Comparison of ENCODE assay signal across 14 cellular contexts in genomic region chr17:36524428-36524876, GRCh38. TPM values are rescaled to one million over a fixed set of nuclear protein-coding genes. Genes with fewer than 3 reads are reported as not detected.
A peak's percentile ranks its signal among the peaks of the same experiment; 100 is the strongest.
DNase-seq lines count a peak whose midpoint lies in the region; ATAC-seq and TF ChIP-seq lines count a peak whose summit lies in the region.
"Had no signal": no experiment of that assay in that cellular context is flagged by ENCODE, and none has a peak within 500 bp of the region (broad histone marks: within the 10 kb centered on the region; RNA-seq: fewer than 3 reads in every experiment).

No MANE protein-coding gene starts in this region.

- CTCF ChIA-PET in IMR-90 (lab: Yijun Ruan, JAX): no interaction called here

- POLR2A ChIA-PET in IMR-90 (lab: Charles Lee; ENCODE audit: unreplicated experiment): no interaction called here

- H3K27ac ChIP-seq in IMR-90 (ENCODE audit: insufficient read depth, low read length): no peak overlapping the region
- no peak overlapping the region for H3K27ac ChIP-seq in body of pancreas
- H3K27ac ChIP-seq: brain microvascular endothelial cell, ovary had no signal

- H3K27me3 ChIP-seq in IMR-90 (ENCODE audit: control insufficient read depth, insufficient read depth, low read length) (no peaks in the 10 kb centered on the region), body of pancreas (no peaks in the 10 kb centered on the region)
- H3K27me3 ChIP-seq: brain microvascular endothelial cell, ovary had no signal

- DNase-seq in activated T-cell treated with anti-CD3 and anti-CD28 coated beads for 48 hours (ENCODE audit: low read depth): peak; percentile 4
- DNase-seq in activated T-cell treated with anti-CD3 and anti-CD28 coated beads for 4 hours: no peak
- DNase-seq in IMR-90: peak; percentile 41
- DNase-seq in activated T-helper 1 cell treated with anti-CD3 and anti-CD28 coated beads, Interleukin-12 subunit alpha, Interleukin-12 subunit beta, Interleukin-2, Interleukin-4 antibody, amounts not matched to agents 30 ng/mL and 10 ng/mL and 1 ng/mL, durations not matched to agents 14 hours and 24 hours and 36 hours (ENCODE audit: low spot score): no peak
- peak; percentile 59 for DNase-seq in osteocyte (ENCODE audit: extremely low spot score, unreplicated experiment)
- DNase-seq in body of pancreas: no peak
- no peak for DNase-seq in NCI-H748 treated with DMSO at 0.1 percent for 48 hours (lab: John Stamatoyannopoulos, UW)
- no peak for DNase-seq in MV-4-11 (lab: John Stamatoyannopoulos, UW)
- DNase-seq: brain microvascular endothelial cell, DMS53, midbrain, NCI-H146, trophoblast cell had no signal

- no peak overlapping the region for H4K5ac ChIP-seq in IMR-90 (ENCODE audit: low read depth, low read length)

- TF ChIP-seq RAD21 in IMR-90 (IDR thresholded peaks at IDR 0.05; ENCODE audit: low read length): no peak

- H3K79me1 ChIP-seq in IMR-90 (ENCODE audit: low read depth in 1 of 2, low read length in 2 of 2): peaks cover 12 to 28% of the 10 kb centered on the region in 2 experiments

- H3K4me1 Mint-ChIP-seq in activated T-helper 1 cell treated with anti-CD3 and anti-CD28 coated beads, Interleukin-12 subunit alpha, Interleukin-12 subunit beta, Interleukin-2, Interleukin-4 antibody, amounts not matched to agents 30 ng/mL and 10 ng/mL and 1 ng/mL, durations not matched to agents 14 hours and 24 hours and 36 hours (ENCODE audit: low read depth): peaks cover 34% of the 10 kb centered on the region
- H3K4me1 Mint-ChIP-seq in osteocyte (ENCODE audit: unreplicated experiment): no peaks in the 10 kb centered on the region

- H2BK15ac ChIP-seq in IMR-90 (ENCODE audit: low read depth, low read length): no peak overlapping the region

- no peak overlapping the region for H4K8ac ChIP-seq in IMR-90 (ENCODE audit: low read depth in 2 of 2, low read length in 2 of 2)

- no peak overlapping the region for H2BK120ac ChIP-seq in IMR-90 (ENCODE audit: low read depth, low read length)

- TF ChIP-seq POLR2A in IMR-90 (IDR thresholded peaks at IDR 0.05; ENCODE audit: low read depth, low read length) (no peak), body of pancreas (IDR thresholded peaks at IDR 0.05) (no peak)

- dilution Hi-C loops in IMR-90 (cut with HindIII; ENCODE audit: low sequenced_read_pairs, unreplicated experiment): no loop called here

- H3K18ac ChIP-seq in IMR-90 (ENCODE audit: low read depth, low read length): no peak overlapping the region

- no peak overlapping the region for H3K56ac ChIP-seq in IMR-90 (ENCODE audit: extremely low read depth, insufficient read depth, low read length)

- H3K9ac ChIP-seq in IMR-90 (ENCODE audit: low read depth, low read length): no peak overlapping the region

- no peak overlapping the region for H2AK9ac ChIP-seq in IMR-90 (replicated peaks; ENCODE audit: low read depth, low read length, poor library complexity)

- TF ChIP-seq CTCF in IMR-90 (conservative IDR thresholded peaks at IDR 0.05; ENCODE audit: low read depth, low read length) (no peak), osteocyte (IDR thresholded peaks at IDR 0.05) (no peak), body of pancreas (IDR thresholded peaks at IDR 0.05) (no peak)

- H3K9me1 ChIP-seq in IMR-90 (ENCODE audit: insufficient read depth, low read length): peaks cover 13% of the 10 kb centered on the region

- H2AK5ac ChIP-seq in IMR-90 (ENCODE audit: low read depth, low read length): no peak overlapping the region

- H2BK20ac ChIP-seq in IMR-90 (ENCODE audit: low read depth, low read length): no peak overlapping the region

- H3K23ac ChIP-seq in IMR-90 (ENCODE audit: low read depth, low read length): no peak overlapping the region

- peak overlapping the region; percentile 85 for H3K27ac Mint-ChIP-seq in activated T-helper 1 cell treated with anti-CD3 and anti-CD28 coated beads, Interleukin-12 subunit alpha, Interleukin-12 subunit beta, Interleukin-2, Interleukin-4 antibody, amounts not matched to agents 30 ng/mL and 10 ng/mL and 1 ng/mL, durations not matched to agents 14 hours and 24 hours and 36 hours
- no peak overlapping the region for H3K27ac Mint-ChIP-seq in osteocyte (ENCODE audit: unreplicated experiment)

- H3K36me3 Mint-ChIP-seq in activated T-helper 1 cell treated with anti-CD3 and anti-CD28 coated beads, Interleukin-12 subunit alpha, Interleukin-12 subunit beta, Interleukin-2, Interleukin-4 antibody, amounts not matched to agents 30 ng/mL and 10 ng/mL and 1 ng/mL, durations not matched to agents 14 hours and 24 hours and 36 hours (ENCODE audit: low read depth): peaks cover 47% of the 10 kb centered on the region
- H3K36me3 Mint-ChIP-seq in osteocyte (ENCODE audit: unreplicated experiment): peaks cover 48% of the 10 kb centered on the region

- intact Hi-C loops in IMR-90 (cut with micrococcal nuclease) (no loop called here), body of pancreas (cut with DNase I) (no loop called here)
- intact Hi-C loops in activated T-helper 1 cell treated with anti-CD3 and anti-CD28 coated beads, Interleukin-12 subunit alpha, Interleukin-12 subunit beta, Interleukin-2, Interleukin-4 antibody, amounts not matched to agents 30 ng/mL and 10 ng/mL and 1 ng/mL, durations not matched to agents 14 hours and 24 hours and 36 hours (cut with micrococcal nuclease): no loop called here

- BruUV-seq in IMR-90 (replicated peaks; lab: Mats Ljungman, UMichigan): no TSS peak

- in situ Hi-C loops in IMR-90 (cut with MboI; ENCODE audit: low sequenced_read_pairs): no loop called here

- H4K91ac ChIP-seq in IMR-90 (ENCODE audit: insufficient read depth, low read depth, low read length): no peak overlapping the region

- peaks cover 6% of the 10 kb centered on the region for H4K20me1 ChIP-seq in IMR-90 (ENCODE audit: insufficient read depth, low read length)

- H3K4me3 ChIP-seq in IMR-90 (ENCODE audit: insufficient read depth, low read depth, low read length) (no peak overlapping the region), body of pancreas (no peak overlapping the region)
- H3K4me3 ChIP-seq: ovary had no signal

- no peaks in the 10 kb centered on the region for H3K9me3 Mint-ChIP-seq in activated T-helper 1 cell treated with anti-CD3 and anti-CD28 coated beads, Interleukin-12 subunit alpha, Interleukin-12 subunit beta, Interleukin-2, Interleukin-4 antibody, amounts not matched to agents 30 ng/mL and 10 ng/mL and 1 ng/mL, durations not matched to agents 14 hours and 24 hours and 36 hours
- no peaks in the 10 kb centered on the region for H3K9me3 Mint-ChIP-seq in osteocyte (ENCODE audit: unreplicated experiment)

- no CpG with 5 or more reads among the region's 4 CpGs for WGBS in IMR-90 (ENCODE audit: extremely low coverage in 2 of 2, insufficient read length in 1 of 2), 2 experiments
- 92 to 100% methylated on average over 4 of the region's 4 CpGs for WGBS in body of pancreas, 2 donors

- no peak overlapping the region for H3K4me3 Mint-ChIP-seq in activated T-helper 1 cell treated with anti-CD3 and anti-CD28 coated beads, Interleukin-12 subunit alpha, Interleukin-12 subunit beta, Interleukin-2, Interleukin-4 antibody, amounts not matched to agents 30 ng/mL and 10 ng/mL and 1 ng/mL, durations not matched to agents 14 hours and 24 hours and 36 hours
- H3K4me3 Mint-ChIP-seq in osteocyte (ENCODE audit: unreplicated experiment): no peak overlapping the region

- H3K36me3 ChIP-seq in IMR-90 (ENCODE audit: control insufficient read depth, insufficient read depth, low read length): peaks cover 30% of the 10 kb centered on the region
- peaks cover 0 to 14% of the 10 kb centered on the region in 2 donors for H3K36me3 ChIP-seq in body of pancreas (replicated peaks in 1 of 2; ENCODE audit: insufficient read depth in 1 of 2, low read depth in 2 of 2)
- H3K36me3 ChIP-seq: ovary had no signal

- no peak overlapping the region for H2BK5ac ChIP-seq in IMR-90 (ENCODE audit: low read depth, low read length, poor library complexity, severe bottlenecking)

- no peaks in the 10 kb centered on the region for H3K9me3 ChIP-seq in IMR-90 (ENCODE audit: control insufficient read depth, insufficient read depth, low read length)
- H3K9me3 ChIP-seq in body of pancreas: no peaks in the 10 kb centered on the region
- H3K9me3 ChIP-seq: ovary had no signal

- H3K4ac ChIP-seq in IMR-90 (ENCODE audit: low read depth, low read length): no peak overlapping the region

- H3K27me3 Mint-ChIP-seq in activated T-helper 1 cell treated with anti-CD3 and anti-CD28 coated beads, Interleukin-12 subunit alpha, Interleukin-12 subunit beta, Interleukin-2, Interleukin-4 antibody, amounts not matched to agents 30 ng/mL and 10 ng/mL and 1 ng/mL, durations not matched to agents 14 hours and 24 hours and 36 hours (ENCODE audit: insufficient read depth): no peaks in the 10 kb centered on the region
- no peaks in the 10 kb centered on the region for H3K27me3 Mint-ChIP-seq in osteocyte (ENCODE audit: unreplicated experiment)

- no peak overlapping the region for H3K14ac ChIP-seq in IMR-90 (replicated peaks; ENCODE audit: low read depth, low read length)

- ATAC-seq in IMR-90 (ENCODE audit: low read depth) (no peak), body of pancreas (no peak)

- no peak overlapping the region for H2AFZ ChIP-seq in IMR-90 (replicated peaks; ENCODE audit: low read length, poor library complexity)

- no peaks in the 10 kb centered on the region for H3K4me1 ChIP-seq in IMR-90 (ENCODE audit: control insufficient read depth, insufficient read depth, low read length)
- no peaks in the 10 kb centered on the region for H3K4me1 ChIP-seq in body of pancreas

- no peak overlapping the region for H3K4me2 ChIP-seq in IMR-90 (ENCODE audit: low read depth, low read length)

RNA-seq across cellular contexts. Expression of gene MYO19, which starts 10.2 kb away (rescaled TPM):
- 32.5 and 35.8 TPM in 2 replicates for total RNA-seq in IMR-90 (2012; rRNA removed)
- 52.3 and 55.6 TPM in 2 replicates for polyA plus RNA-seq in IMR-90 (2012; rRNA removed)
- 19.5 and 22.6 TPM in 2 replicates for polyA plus RNA-seq in IMR-90 (2012; cell fraction: cytosol; rRNA removed)
- 235 and 300 TPM in 2 replicates for polyA plus RNA-seq in IMR-90 (2012; cell fraction: nucleus; rRNA removed; ENCODE audit: low replicate concordance)
- 159 and 165 TPM in 2 replicates for total RNA-seq in activated T-helper 1 cell treated with anti-CD3 and anti-CD28 coated beads, Interleukin-12 subunit alpha, Interleukin-12 subunit beta, Interleukin-2, Interleukin-4 antibody, amounts not matched to agents 30 ng/mL and 10 ng/mL and 1 ng/mL, durations not matched to agents 14 hours and 24 hours and 36 hours
- 65.8 and 65.9 TPM in 2 replicates for total RNA-seq in osteocyte
- total RNA-seq in body of pancreas: 10 to 100 TPM; 37.4 to 78.1 TPM

RNA-seq across cellular contexts. Expression of gene PIGW, which starts 10.3 kb away (rescaled TPM):
- 4.5 and 6.1 TPM in 2 replicates for total RNA-seq in IMR-90 (2012; rRNA removed)
- 4.8 and 5.5 TPM in 2 replicates for polyA plus RNA-seq in IMR-90 (2012; rRNA removed)
- polyA plus RNA-seq in IMR-90 (2012; cell fraction: cytosol; rRNA removed): 1.9 and 4.3 TPM in 2 replicates
- 0.91 and 3.3 TPM in 2 replicates for polyA plus RNA-seq in IMR-90 (2012; cell fraction: nucleus; rRNA removed; ENCODE audit: low replicate concordance)
- total RNA-seq in activated T-helper 1 cell treated with anti-CD3 and anti-CD28 coated beads, Interleukin-12 subunit alpha, Interleukin-12 subunit beta, Interleukin-2, Interleukin-4 antibody, amounts not matched to agents 30 ng/mL and 10 ng/mL and 1 ng/mL, durations not matched to agents 14 hours and 24 hours and 36 hours: 29.4 and 30.8 TPM in 2 replicates
- total RNA-seq in osteocyte: 9.7 and 10.0 TPM in 2 replicates
- total RNA-seq in body of pancreas: 1 to 10 TPM; 2.6 TPM

RNA-seq across cellular contexts. Expression of gene GGNBP2, which starts 20.3 kb away (rescaled TPM):
- total RNA-seq in IMR-90 (2012; rRNA removed) (40.7 and 44.2 TPM in 2 replicates), osteocyte (67.7 and 76.1 TPM in 2 replicates), body of pancreas (10 to 100 TPM; 36.3 to 43.8 TPM)
- 47.7 and 56.2 TPM in 2 replicates for polyA plus RNA-seq in IMR-90 (2012; rRNA removed)
- polyA plus RNA-seq in IMR-90 (2012; cell fraction: cytosol; rRNA removed): 44.9 and 50.5 TPM in 2 replicates
- 88.1 and 211 TPM in 2 replicates for polyA plus RNA-seq in IMR-90 (2012; cell fraction: nucleus; rRNA removed; ENCODE audit: low replicate concordance)
- total RNA-seq in activated T-helper 1 cell treated with anti-CD3 and anti-CD28 coated beads, Interleukin-12 subunit alpha, Interleukin-12 subunit beta, Interleukin-2, Interleukin-4 antibody, amounts not matched to agents 30 ng/mL and 10 ng/mL and 1 ng/mL, durations not matched to agents 14 hours and 24 hours and 36 hours: 77.1 and 80.9 TPM in 2 replicates

RNA-seq across cellular contexts. Expression of gene ZNHIT3, which starts 38.0 kb away (rescaled TPM):
- total RNA-seq in IMR-90 (2012; rRNA removed): 27.8 and 35.3 TPM in 2 replicates
- polyA plus RNA-seq in IMR-90 (2012; rRNA removed): 47.4 and 52.3 TPM in 2 replicates
- polyA plus RNA-seq in IMR-90 (2012; cell fraction: cytosol; rRNA removed): 15.1 and 39.8 TPM in 2 replicates
- polyA plus RNA-seq in IMR-90 (2012; cell fraction: nucleus; rRNA removed; ENCODE audit: low replicate concordance): 4.4 and 18.5 TPM in 2 replicates
- total RNA-seq in activated T-helper 1 cell treated with anti-CD3 and anti-CD28 coated beads, Interleukin-12 subunit alpha, Interleukin-12 subunit beta, Interleukin-2, Interleukin-4 antibody, amounts not matched to agents 30 ng/mL and 10 ng/mL and 1 ng/mL, durations not matched to agents 14 hours and 24 hours and 36 hours: 46.2 and 50.5 TPM in 2 replicates
- total RNA-seq in osteocyte: 35.2 and 35.5 TPM in 2 replicates
- total RNA-seq in body of pancreas: 10 to 100 TPM; 21.1 to 32.4 TPM

Comparison
In these comparisons a context has a peak if more than half of its experiments do, and no peak if none do; other contexts are left out.
1. DNase-seq: peak in activated T-cell treated with anti-CD3 and anti-CD28 coated beads for 48 hours (single experiment), IMR-90 (single experiment) and osteocyte (single experiment); none in activated T-cell treated with anti-CD3 and anti-CD28 coated beads for 4 hours (single experiment), activated T-helper 1 cell treated with anti-CD3 and anti-CD28 coated beads, Interleukin-12 subunit alpha, Interleukin-12 subunit beta, Interleukin-2, Interleukin-4 antibody, amounts not matched to agents 30 ng/mL and 10 ng/mL and 1 ng/mL, durations not matched to agents 14 hours and 24 hours and 36 hours (single experiment), body of pancreas (0 of 4), NCI-H748 treated with DMSO at 0.1 percent for 48 hours (single experiment) and MV-4-11 (single experiment).